36 cellular contexts compared by ENCODE assay signal in the genomic region with DNA sequence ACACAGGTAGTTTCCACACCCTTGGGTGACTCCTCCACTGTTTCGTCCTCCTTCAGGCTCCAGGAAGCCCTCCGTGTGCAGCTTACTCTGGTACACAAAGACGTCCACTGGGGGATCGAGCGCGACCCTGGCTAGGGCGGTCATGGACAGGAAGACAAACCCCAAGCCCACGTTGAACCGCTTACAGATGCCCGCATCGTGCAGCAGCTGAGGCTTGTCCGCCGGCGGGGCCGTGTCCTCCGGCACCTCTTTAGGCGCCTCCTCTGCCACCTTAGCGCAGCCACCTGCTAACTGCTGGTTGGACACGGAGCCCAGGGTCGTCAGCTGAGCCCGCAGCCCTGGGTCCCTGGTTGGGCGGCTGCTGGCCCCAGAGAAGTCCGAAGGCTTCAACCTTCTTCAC.
"Had no signal": no experiment of that assay in that cellular context is flagged by ENCODE, and none has a peak within 500 bp of the region (broad histone marks: within the 10 kb centered on the region; RNA-seq: fewer than 3 reads in every experiment).

No MANE protein-coding gene starts in this region.

- DNase-seq: activated B cell treated with CpG ODN at 0.5 μM for 24 hours; activated CD4-positive, alpha-beta memory T cell treated with anti-CD3 and anti-CD28 coated beads for 36 hours; activated CD4-positive, alpha-beta T cell treated with anti-CD3 and anti-CD28 coated beads for 4 hours; activated CD4-positive, alpha-beta T cell treated with anti-CD3 and anti-CD28 coated beads, Interleukin-2, amount 10 ng/mL, durations not matched to agents 24 days and 14 days; activated CD4-positive, alpha-beta T cell treated with anti-CD3 and anti-CD28 coated beads, Interleukin-2, amount 50 U/mL, for 1 hour; activated CD4-positive, alpha-beta T cell treated with anti-CD3 and anti-CD28 coated beads, Interleukin-2, amount 50 U/mL, for 4 hours; activated CD4-positive, CD25-positive, alpha-beta regulatory T cell treated with anti-CD3 and anti-CD28 coated beads, Interleukin-2, amount 50 U/mL, for 72 hours; activated CD8-positive, alpha-beta memory T cell treated with anti-CD3 and anti-CD28 coated beads, Interleukin-2, amount 50 U/mL, for 4 hours; activated CD8-positive, alpha-beta T cell treated with anti-CD3 and anti-CD28 coated beads for 36 hours; activated effector memory CD4-positive, alpha-beta T cell treated with anti-CD3 and anti-CD28 coated beads, Interleukin-2, amount 50 U/mL, for 16 hours; activated gamma-delta T cell treated with Interleukin-2 at 50 U/mL for 16 hours; activated naive CD4-positive, alpha-beta T cell treated with anti-CD3 and anti-CD28 coated beads, Interleukin-2, amount 10 ng/mL, durations not matched to agents 7 days and 5 days; activated naive CD4-positive, alpha-beta T cell treated with Interleukin-2 at 50 U/mL for 16 hours; activated naive CD8-positive, alpha-beta T cell treated with anti-CD3 and anti-CD28 coated beads, Interleukin-2, amount 10 ng/mL, durations not matched to agents 7 days and 5 days; activated naive CD8-positive, alpha-beta T cell treated with anti-CD3 and anti-CD28 coated beads, Interleukin-2, amount 50 U/mL, for 24 hours; activated T-cell treated with anti-CD3 and anti-CD28 coated beads for 4 hours; activated T-cell treated with anti-CD3 and anti-CD28 coated beads, Interleukin-2, amount 50 U/mL, for 1 hour; activated T-cell treated with anti-CD3 and anti-CD28 coated beads, Interleukin-2, amount 50 U/mL, for 4 hours; activated T-cell treated with anti-CD3 and anti-CD28 coated beads, Interleukin-2, amount 50 U/mL, for 72 hours; amygdala; anterior cingulate cortex; SW 1271; T-helper 1 cell; T-helper 2 cell; T-helper 9 cell had no signal

- H3K36me3 ChIP-seq: ascending aorta, cardiac muscle cell had no signal

- H3K4me3 Mint-ChIP-seq: activated B cell treated with CpG ODN at 0.5 μM for 24 hours; activated CD4-positive, alpha-beta memory T cell treated with anti-CD3 and anti-CD28 coated beads for 36 hours; activated CD4-positive, alpha-beta T cell treated with anti-CD3 and anti-CD28 coated beads, Interleukin-2, amount 10 ng/mL, durations not matched to agents 24 days and 14 days; activated CD8-positive, alpha-beta T cell treated with anti-CD3 and anti-CD28 coated beads for 36 hours; activated naive CD4-positive, alpha-beta T cell treated with anti-CD3 and anti-CD28 coated beads, Interleukin-2, amount 10 ng/mL, durations not matched to agents 7 days and 5 days; activated naive CD4-positive, alpha-beta T cell treated with anti-CD3 and anti-CD28 coated beads, Interleukin-2, amount 50 U/mL, for 24 hours; activated naive CD8-positive, alpha-beta T cell; activated naive CD8-positive, alpha-beta T cell treated with anti-CD3 and anti-CD28 coated beads, Interleukin-2, amount 10 ng/mL, durations not matched to agents 7 days and 5 days; activated naive CD8-positive, alpha-beta T cell treated with anti-CD3 and anti-CD28 coated beads, Interleukin-2, amount 50 U/mL, for 24 hours; activated T-cell treated with anti-CD3 and anti-CD28 coated beads, Interleukin-2, amount 50 U/mL, for 4 hours; activated T-cell treated with anti-CD3 and anti-CD28 coated beads, Interleukin-2, amount 50 U/mL, for 72 hours; activated T-helper 1 cell treated with anti-CD3 and anti-CD28 coated beads, Interleukin-12 subunit alpha, Interleukin-12 subunit beta, Interleukin-2, Interleukin-4 antibody, amounts not matched to agents 30 ng/mL and 10 ng/mL and 1 ng/mL, durations not matched to agents 14 hours and 24 hours and 36 hours; activated T-helper 17 cell treated with anti-CD3 and anti-CD28 coated beads, Interleukin-2, amount 50 U/mL, for 72 hours; brain; central memory CD8-positive, alpha-beta T cell; T-helper 1 cell treated with Interleukin-12 subunit alpha and Interleukin-12 subunit beta and Interleukin-4 antibody, amounts not matched to agents 30 μg/mL and 1 μg/mL, for 36 hours; T-helper 2 cell treated with Interferon-gamma antibody and Interleukin-4, amounts not matched to agents 5 μg/mL and 100 μg/mL, for 36 hours had no signal

- H3K9me3 ChIP-seq: ascending aorta had no signal

- ATAC-seq: activated CD8-positive, alpha-beta T cell treated with anti-CD3 and anti-CD28 coated beads for 36 hours; activated naive CD8-positive, alpha-beta T cell treated with anti-CD3 and anti-CD28 coated beads, Interleukin-2, amount 50 U/mL, for 24 hours; activated T-cell treated with anti-CD3 and anti-CD28 coated beads, Interleukin-2, amount 50 U/mL, for 4 hours; activated T-cell treated with anti-CD3 and anti-CD28 coated beads, Interleukin-2, amount 50 U/mL, for 72 hours; activated T-helper 17 cell treated with anti-CD3 and anti-CD28 coated beads, Interleukin-2, amount 50 U/mL, for 72 hours had no signal

- H3K27me3 Mint-ChIP-seq: activated B cell treated with CpG ODN at 0.5 μM for 24 hours; activated CD4-positive, alpha-beta memory T cell treated with anti-CD3 and anti-CD28 coated beads for 36 hours; activated CD4-positive, alpha-beta T cell treated with anti-CD3 and anti-CD28 coated beads, Interleukin-2, amount 10 ng/mL, durations not matched to agents 24 days and 14 days; activated CD8-positive, alpha-beta T cell treated with anti-CD3 and anti-CD28 coated beads for 36 hours; activated naive CD4-positive, alpha-beta T cell treated with anti-CD3 and anti-CD28 coated beads, Interleukin-2, amount 10 ng/mL, durations not matched to agents 7 days and 5 days; activated naive CD4-positive, alpha-beta T cell treated with anti-CD3 and anti-CD28 coated beads, Interleukin-2, amount 50 U/mL, for 24 hours; activated naive CD8-positive, alpha-beta T cell; activated naive CD8-positive, alpha-beta T cell treated with anti-CD3 and anti-CD28 coated beads, Interleukin-2, amount 10 ng/mL, durations not matched to agents 7 days and 5 days; activated naive CD8-positive, alpha-beta T cell treated with anti-CD3 and anti-CD28 coated beads, Interleukin-2, amount 50 U/mL, for 24 hours; activated T-helper 17 cell treated with anti-CD3 and anti-CD28 coated beads, Interleukin-2, amount 50 U/mL, for 72 hours; central memory CD8-positive, alpha-beta T cell had no signal

- H3K27me3 ChIP-seq: ascending aorta, cardiac muscle cell had no signal

- H3K4me1 ChIP-seq: ascending aorta had no signal

- H3K36me3 Mint-ChIP-seq: activated CD4-positive, alpha-beta memory T cell treated with anti-CD3 and anti-CD28 coated beads for 36 hours; activated naive CD4-positive, alpha-beta T cell treated with anti-CD3 and anti-CD28 coated beads, Interleukin-2, amount 10 ng/mL, durations not matched to agents 7 days and 5 days; activated naive CD8-positive, alpha-beta T cell; activated naive CD8-positive, alpha-beta T cell treated with anti-CD3 and anti-CD28 coated beads, Interleukin-2, amount 10 ng/mL, durations not matched to agents 7 days and 5 days; brain had no signal

- H3K4me1 Mint-ChIP-seq: activated B cell treated with CpG ODN at 0.5 μM for 24 hours; activated CD4-positive, alpha-beta T cell treated with anti-CD3 and anti-CD28 coated beads, Interleukin-2, amount 10 ng/mL, durations not matched to agents 24 days and 14 days; activated naive CD4-positive, alpha-beta T cell treated with anti-CD3 and anti-CD28 coated beads, Interleukin-2, amount 10 ng/mL, durations not matched to agents 7 days and 5 days; activated naive CD4-positive, alpha-beta T cell treated with anti-CD3 and anti-CD28 coated beads, Interleukin-2, amount 50 U/mL, for 24 hours; activated naive CD8-positive, alpha-beta T cell treated with anti-CD3 and anti-CD28 coated beads, Interleukin-2, amount 10 ng/mL, durations not matched to agents 7 days and 5 days; activated naive CD8-positive, alpha-beta T cell treated with anti-CD3 and anti-CD28 coated beads, Interleukin-2, amount 50 U/mL, for 24 hours; activated T-helper 17 cell treated with anti-CD3 and anti-CD28 coated beads, Interleukin-2, amount 50 U/mL, for 72 hours; brain; central memory CD8-positive, alpha-beta T cell had no signal

- H3K27ac ChIP-seq: ascending aorta, cardiac muscle cell, VCaP had no signal

- H3K4me3 ChIP-seq: ascending aorta, cardiac muscle cell had no signal

- H3K27ac Mint-ChIP-seq: activated B cell treated with CpG ODN at 0.5 μM for 24 hours; activated CD4-positive, alpha-beta memory T cell treated with anti-CD3 and anti-CD28 coated beads for 36 hours; activated CD4-positive, alpha-beta T cell treated with anti-CD3 and anti-CD28 coated beads, Interleukin-2, amount 10 ng/mL, durations not matched to agents 24 days and 14 days; activated CD8-positive, alpha-beta T cell treated with anti-CD3 and anti-CD28 coated beads for 36 hours; activated naive CD4-positive, alpha-beta T cell treated with anti-CD3 and anti-CD28 coated beads, Interleukin-2, amount 10 ng/mL, durations not matched to agents 7 days and 5 days; activated naive CD4-positive, alpha-beta T cell treated with anti-CD3 and anti-CD28 coated beads, Interleukin-2, amount 50 U/mL, for 24 hours; activated naive CD8-positive, alpha-beta T cell; activated naive CD8-positive, alpha-beta T cell treated with anti-CD3 and anti-CD28 coated beads, Interleukin-2, amount 10 ng/mL, durations not matched to agents 7 days and 5 days; activated naive CD8-positive, alpha-beta T cell treated with anti-CD3 and anti-CD28 coated beads, Interleukin-2, amount 50 U/mL, for 24 hours; activated T-cell treated with anti-CD3 and anti-CD28 coated beads, Interleukin-2, amount 50 U/mL, for 72 hours; activated T-helper 1 cell treated with anti-CD3 and anti-CD28 coated beads, Interleukin-12 subunit alpha, Interleukin-12 subunit beta, Interleukin-2, Interleukin-4 antibody, amounts not matched to agents 30 ng/mL and 10 ng/mL and 1 ng/mL, durations not matched to agents 14 hours and 24 hours and 36 hours; activated T-helper 17 cell treated with anti-CD3 and anti-CD28 coated beads, Interleukin-2, amount 50 U/mL, for 72 hours; brain; T-helper 1 cell treated with Interleukin-12 subunit alpha and Interleukin-12 subunit beta and Interleukin-4 antibody, amounts not matched to agents 30 μg/mL and 1 μg/mL, for 36 hours; T-helper 2 cell treated with Interferon-gamma antibody and Interleukin-4, amounts not matched to agents 5 μg/mL and 100 μg/mL, for 36 hours had no signal
